30 cellular contexts compared by ENCODE assay signal in the genomic region with DNA sequence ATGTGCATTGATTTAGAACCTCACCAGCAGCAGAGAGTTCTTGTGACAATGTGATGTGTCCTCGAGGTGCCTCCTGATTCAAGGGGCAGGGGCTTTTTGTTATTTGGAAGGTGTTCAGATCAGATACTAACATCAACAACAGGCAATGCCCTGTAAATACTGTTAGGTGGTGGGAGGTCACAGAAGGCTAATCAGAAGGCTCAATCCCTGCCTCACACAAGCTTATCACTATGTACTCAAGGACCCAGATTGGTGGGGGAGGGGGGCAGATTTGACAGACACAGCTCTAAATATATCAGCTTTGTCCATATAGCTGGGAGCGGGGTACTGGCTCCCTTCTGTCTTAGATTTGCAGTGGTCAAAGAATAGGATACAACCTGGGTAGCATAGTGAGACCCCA. TPM values are rescaled to one million over a fixed set of nuclear protein-coding genes. Genes with fewer than 3 reads are reported as not detected.
"Had no signal": no experiment of that assay in that cellular context is flagged by ENCODE, and none has a peak within 500 bp of the region (broad histone marks: within the 10 kb centered on the region; RNA-seq: fewer than 3 reads in every experiment).

No MANE protein-coding gene starts in this region.

- H3K27me3 ChIP-seq: ascending aorta had no signal

- FAIRE-seq: frontal cortex had no signal

- H3K9me3 ChIP-seq: ascending aorta, breast epithelium, colonic mucosa, heart left ventricle had no signal

- H3K27ac ChIP-seq: ascending aorta, breast epithelium, cardiac muscle cell, colonic mucosa, heart left ventricle had no signal

- H3K4me3 ChIP-seq: ascending aorta, breast epithelium, cardiac muscle cell, colonic mucosa, heart left ventricle had no signal

- H3K36me3 ChIP-seq: ascending aorta, breast epithelium, cardiac muscle cell, colonic mucosa, heart left ventricle had no signal

- H3K4me1 ChIP-seq: ascending aorta had no signal

- DNase-seq: activated CD4-positive, alpha-beta memory T cell treated with anti-CD3 and anti-CD28 coated beads for 36 hours; activated CD4-positive, alpha-beta T cell treated with anti-CD3 and anti-CD28 coated beads for 36 hours; activated CD4-positive, alpha-beta T cell treated with anti-CD3 and anti-CD28 coated beads, Interleukin-2, amount 10 ng/mL, durations not matched to agents 24 days and 14 days; activated CD4-positive, CD25-positive, alpha-beta regulatory T cell; activated CD4-positive, CD25-positive, alpha-beta regulatory T cell treated with anti-CD3 and anti-CD28 coated beads, Interleukin-2, amount 50 U/mL, for 72 hours; activated CD8-positive, alpha-beta memory T cell treated with anti-CD3 and anti-CD28 coated beads, Interleukin-2, amount 10 ng/mL, durations not matched to agents 7 days and 5 days; activated CD8-positive, alpha-beta memory T cell treated with anti-CD3 and anti-CD28 coated beads, Interleukin-2, amount 50 U/mL, for 4 hours; activated CD8-positive, alpha-beta T cell treated with anti-CD3 and anti-CD28 coated beads, Interleukin-2, amount 10 ng/mL, durations not matched to agents 7 days and 5 days; activated gamma-delta T cell; activated naive CD4-positive, alpha-beta T cell; activated naive CD4-positive, alpha-beta T cell treated with anti-CD3 and anti-CD28 coated beads, Interleukin-2, amount 10 ng/mL, durations not matched to agents 7 days and 5 days; activated naive CD8-positive, alpha-beta T cell treated with anti-CD3 and anti-CD28 coated beads, Interleukin-2, amount 10 ng/mL, durations not matched to agents 7 days and 5 days; activated T-cell treated with anti-CD3 and anti-CD28 coated beads, Interleukin-2, amount 50 U/mL, for 24 hours; activated T-cell treated with anti-CD3 and anti-CD28 coated beads, Interleukin-2, amount 50 U/mL, for 72 hours; central memory CD4-positive, alpha-beta T cell; cerebellar nuclear complex; colonic mucosa; effector CD8-positive, alpha-beta T cell; foreskin fibroblast; heart left ventricle; T-helper 17 cell; T1000 had no signal

- ATAC-seq: activated CD4-positive, alpha-beta T cell treated with anti-CD3 and anti-CD28 coated beads for 36 hours; activated CD8-positive, alpha-beta memory T cell treated with anti-CD3 and anti-CD28 coated beads, Interleukin-2, amount 10 ng/mL, durations not matched to agents 7 days and 5 days; activated CD8-positive, alpha-beta T cell treated with anti-CD3 and anti-CD28 coated beads, Interleukin-2, amount 10 ng/mL, durations not matched to agents 7 days and 5 days; activated naive CD4-positive, alpha-beta T cell treated with anti-CD3 and anti-CD28 coated beads, Interleukin-2, amount 50 U/mL, for 72 hours; activated T-cell treated with anti-CD3 and anti-CD28 coated beads, Interleukin-2, amount 50 U/mL, for 72 hours; esophagus mucosa; heart left ventricle; T-helper 17 cell had no signal

RNA-seq across cellular contexts. Expression of gene FRMPD1, which starts 2.6 kb away (rescaled TPM):
- total RNA-seq: activated CD4-positive, alpha-beta memory T cell treated with anti-CD3 and anti-CD28 coated beads for 36 hours; activated CD4-positive, alpha-beta T cell treated with anti-CD3 and anti-CD28 coated beads for 36 hours; activated CD4-positive, alpha-beta T cell treated with anti-CD3 and anti-CD28 coated beads, Interleukin-2, amount 10 ng/mL, durations not matched to agents 24 days and 14 days; activated CD8-positive, alpha-beta memory T cell treated with anti-CD3 and anti-CD28 coated beads for 36 hours; activated CD8-positive, alpha-beta memory T cell treated with anti-CD3 and anti-CD28 coated beads, Interleukin-2, amount 10 ng/mL, durations not matched to agents 7 days and 5 days; activated CD8-positive, alpha-beta T cell treated with anti-CD3 and anti-CD28 coated beads, Interleukin-2, amount 10 ng/mL, durations not matched to agents 7 days and 5 days; activated naive CD4-positive, alpha-beta T cell treated with anti-CD3 and anti-CD28 coated beads, Interleukin-2, amount 50 U/mL, for 72 hours; activated naive CD8-positive, alpha-beta T cell treated with anti-CD3 and anti-CD28 coated beads, Interleukin-2, amount 10 ng/mL, durations not matched to agents 7 days and 5 days; activated T-cell treated with anti-CD3 and anti-CD28 coated beads, Interleukin-2, amount 50 U/mL, for 72 hours; ascending aorta; dermis microvascular lymphatic vessel endothelial cell; T-helper 17 cell had no signal
